Comparison of ENCODE assay signal across 1 cellular context in the genomic region with DNA sequence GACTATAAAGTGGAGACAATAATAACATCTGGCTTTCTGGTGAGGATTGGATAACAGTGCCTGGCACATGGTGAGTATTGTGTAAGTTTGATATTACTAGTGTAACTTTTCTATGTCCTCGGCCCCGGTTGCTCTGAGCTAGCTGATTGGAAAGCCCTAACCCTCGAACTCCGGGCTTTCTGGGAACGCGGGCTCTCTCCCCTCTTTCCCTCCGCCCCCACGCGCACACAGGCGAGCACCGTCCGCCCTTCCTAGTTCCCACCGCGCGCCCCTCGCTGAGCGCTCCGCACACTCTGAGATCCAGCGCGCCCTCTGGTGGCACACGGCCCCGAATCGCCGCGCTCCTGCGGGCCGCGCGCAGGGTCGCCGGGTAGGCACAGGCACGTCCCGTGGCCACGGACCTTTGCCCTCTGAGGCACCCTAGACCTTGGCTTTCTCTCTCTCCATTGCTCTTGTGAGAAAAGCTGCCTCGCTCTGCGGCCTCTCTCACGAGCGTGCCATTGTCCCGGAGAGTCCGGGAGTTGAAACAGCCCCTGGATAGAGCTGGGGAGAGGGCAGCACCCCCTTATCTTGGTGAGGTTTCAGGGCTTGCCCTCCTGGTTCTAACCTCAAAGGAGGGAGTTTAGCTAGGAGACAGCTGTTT.
A peak's percentile ranks its signal among the peaks of the same experiment; 100 is the strongest.
TF ChIP-seq lines count a peak whose summit lies in the region.

No MANE protein-coding gene starts in this region.

TF ChIP-seq in HepG2, 621 proteins besides CTCF, POLR2A, EP300 and RAD21 (continued from another document and continues in another):
- TF ChIP-seq, protein P1, sequence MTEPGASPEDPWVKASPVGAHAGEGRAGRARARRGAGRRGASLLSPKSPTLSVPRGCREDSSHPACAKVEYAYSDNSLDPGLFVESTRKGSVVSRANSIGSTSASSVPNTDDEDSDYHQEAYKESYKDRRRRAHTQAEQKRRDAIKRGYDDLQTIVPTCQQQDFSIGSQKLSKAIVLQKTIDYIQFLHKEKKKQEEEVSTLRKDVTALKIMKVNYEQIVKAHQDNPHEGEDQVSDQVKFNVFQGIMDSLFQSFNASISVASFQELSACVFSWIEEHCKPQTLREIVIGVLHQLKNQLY (CRISPR knock-in tag; IDR thresholded peaks at IDR 0.05) = peak; percentile 76
- TF ChIP-seq ZNF501 (CRISPR knock-in tag; IDR thresholded peaks at IDR 0.05) = peak; percentile 62; the same call in 1 of the 2 replicates
- TF ChIP-seq MXI1 (IDR thresholded peaks at IDR 0.05; ENCODE audit: borderline replicate concordance, low read depth, low read length) = 0 out of 3 replicates have a peak, but pooled peaks have one; percentile 26
- TF ChIP-seq TARDBP (CRISPR knock-in tag; IDR thresholded peaks at IDR 0.05) = peak; percentile 64; the same call in 1 of the 2 replicates
- TF ChIP-seq ZNF296 (CRISPR knock-in tag; conservative IDR thresholded peaks at IDR 0.05) = 0 out of 2 replicates have a peak, but pooled peaks have one; percentile 23
- TF ChIP-seq NR2F1 (CRISPR knock-in tag; IDR thresholded peaks at IDR 0.05) = peak in 1 of 2 experiments; percentile 77; a peak in 3 of 4 replicates
- TF ChIP-seq NR2C2 (CRISPR knock-in tag; IDR thresholded peaks at IDR 0.05; ENCODE audit: borderline replicate concordance) = peak; percentile 58
- peak; percentile 79; the same call in 1 of the 2 replicates for TF ChIP-seq ZNF747 (CRISPR knock-in tag; IDR thresholded peaks at IDR 0.05; ENCODE audit: borderline replicate concordance)
- TF ChIP-seq ZNF230 (CRISPR knock-in tag; IDR thresholded peaks at IDR 0.05) = 0 out of 2 replicates have a peak, but pooled peaks have one; percentile 47
- TF ChIP-seq, protein P2, sequence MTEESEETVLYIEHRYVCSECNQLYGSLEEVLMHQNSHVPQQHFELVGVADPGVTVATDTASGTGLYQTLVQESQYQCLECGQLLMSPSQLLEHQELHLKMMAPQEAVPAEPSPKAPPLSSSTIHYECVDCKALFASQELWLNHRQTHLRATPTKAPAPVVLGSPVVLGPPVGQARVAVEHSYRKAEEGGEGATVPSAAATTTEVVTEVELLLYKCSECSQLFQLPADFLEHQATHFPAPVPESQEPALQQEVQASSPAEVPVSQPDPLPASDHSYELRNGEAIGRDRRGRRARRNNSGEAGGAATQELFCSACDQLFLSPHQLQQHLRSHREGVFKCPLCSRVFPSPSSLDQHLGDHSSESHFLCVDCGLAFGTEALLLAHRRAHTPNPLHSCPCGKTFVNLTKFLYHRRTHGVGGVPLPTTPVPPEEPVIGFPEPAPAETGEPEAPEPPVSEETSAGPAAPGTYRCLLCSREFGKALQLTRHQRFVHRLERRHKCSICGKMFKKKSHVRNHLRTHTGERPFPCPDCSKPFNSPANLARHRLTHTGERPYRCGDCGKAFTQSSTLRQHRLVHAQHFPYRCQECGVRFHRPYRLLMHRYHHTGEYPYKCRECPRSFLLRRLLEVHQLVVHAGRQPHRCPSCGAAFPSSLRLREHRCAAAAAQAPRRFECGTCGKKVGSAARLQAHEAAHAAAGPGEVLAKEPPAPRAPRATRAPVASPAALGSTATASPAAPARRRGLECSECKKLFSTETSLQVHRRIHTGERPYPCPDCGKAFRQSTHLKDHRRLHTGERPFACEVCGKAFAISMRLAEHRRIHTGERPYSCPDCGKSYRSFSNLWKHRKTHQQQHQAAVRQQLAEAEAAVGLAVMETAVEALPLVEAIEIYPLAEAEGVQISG (CRISPR knock-in tag; IDR thresholded peaks at IDR 0.05) = peak; percentile 45; the same call in 1 of the 2 replicates
- no peak for TF ChIP-seq ZIK1 (CRISPR knock-in tag; IDR thresholded peaks at IDR 0.05; ENCODE audit: borderline replicate concordance, low read depth)
- 0 out of 2 replicates have a peak, but pooled peaks have one; percentile 34 for TF ChIP-seq MIER3 (CRISPR knock-in tag; IDR thresholded peaks at IDR 0.05; ENCODE audit: borderline replicate concordance)
- peak; percentile 77; the same call in 1 of the 2 replicates for TF ChIP-seq REL (CRISPR knock-in tag; conservative IDR thresholded peaks at IDR 0.05)
- 0 out of 2 replicates have a peak, but pooled peaks have one; percentile 32 for TF ChIP-seq MIER2 (CRISPR knock-in tag; IDR thresholded peaks at IDR 0.05)
- TF ChIP-seq, protein P3, sequence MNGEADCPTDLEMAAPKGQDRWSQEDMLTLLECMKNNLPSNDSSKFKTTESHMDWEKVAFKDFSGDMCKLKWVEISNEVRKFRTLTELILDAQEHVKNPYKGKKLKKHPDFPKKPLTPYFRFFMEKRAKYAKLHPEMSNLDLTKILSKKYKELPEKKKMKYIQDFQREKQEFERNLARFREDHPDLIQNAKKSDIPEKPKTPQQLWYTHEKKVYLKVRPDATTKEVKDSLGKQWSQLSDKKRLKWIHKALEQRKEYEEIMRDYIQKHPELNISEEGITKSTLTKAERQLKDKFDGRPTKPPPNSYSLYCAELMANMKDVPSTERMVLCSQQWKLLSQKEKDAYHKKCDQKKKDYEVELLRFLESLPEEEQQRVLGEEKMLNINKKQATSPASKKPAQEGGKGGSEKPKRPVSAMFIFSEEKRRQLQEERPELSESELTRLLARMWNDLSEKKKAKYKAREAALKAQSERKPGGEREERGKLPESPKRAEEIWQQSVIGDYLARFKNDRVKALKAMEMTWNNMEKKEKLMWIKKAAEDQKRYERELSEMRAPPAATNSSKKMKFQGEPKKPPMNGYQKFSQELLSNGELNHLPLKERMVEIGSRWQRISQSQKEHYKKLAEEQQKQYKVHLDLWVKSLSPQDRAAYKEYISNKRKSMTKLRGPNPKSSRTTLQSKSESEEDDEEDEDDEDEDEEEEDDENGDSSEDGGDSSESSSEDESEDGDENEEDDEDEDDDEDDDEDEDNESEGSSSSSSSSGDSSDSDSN (CRISPR knock-in tag; IDR thresholded peaks at IDR 0.05) = peak; percentile 73
- TF ChIP-seq, protein P4, sequence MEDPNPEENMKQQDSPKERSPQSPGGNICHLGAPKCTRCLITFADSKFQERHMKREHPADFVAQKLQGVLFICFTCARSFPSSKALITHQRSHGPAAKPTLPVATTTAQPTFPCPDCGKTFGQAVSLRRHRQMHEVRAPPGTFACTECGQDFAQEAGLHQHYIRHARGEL (CRISPR knock-in tag; IDR thresholded peaks at IDR 0.05) = no peak
- peak; percentile 43 for TF ChIP-seq TAF15 (IDR thresholded peaks at IDR 0.05; ENCODE audit: low read depth, low read length, poor library complexity, severe bottlenecking)
- TF ChIP-seq, protein P5, sequence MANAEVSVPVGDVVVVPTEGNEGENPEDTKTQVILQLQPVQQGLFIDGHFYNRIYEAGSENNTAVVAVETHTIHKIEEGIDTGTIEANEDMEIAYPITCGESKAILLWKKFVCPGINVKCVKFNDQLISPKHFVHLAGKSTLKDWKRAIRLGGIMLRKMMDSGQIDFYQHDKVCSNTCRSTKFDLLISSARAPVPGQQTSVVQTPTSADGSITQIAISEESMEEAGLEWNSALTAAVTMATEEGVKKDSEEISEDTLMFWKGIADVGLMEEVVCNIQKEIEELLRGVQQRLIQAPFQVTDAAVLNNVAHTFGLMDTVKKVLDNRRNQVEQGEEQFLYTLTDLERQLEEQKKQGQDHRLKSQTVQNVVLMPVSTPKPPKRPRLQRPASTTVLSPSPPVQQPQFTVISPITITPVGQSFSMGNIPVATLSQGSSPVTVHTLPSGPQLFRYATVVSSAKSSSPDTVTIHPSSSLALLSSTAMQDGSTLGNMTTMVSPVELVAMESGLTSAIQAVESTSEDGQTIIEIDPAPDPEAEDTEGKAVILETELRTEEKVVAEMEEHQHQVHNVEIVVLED (CRISPR knock-in tag; IDR thresholded peaks at IDR 0.05; ENCODE audit: borderline replicate concordance) = no peak; the same call in 1 of the 2 replicates
- TF ChIP-seq, protein P6, sequence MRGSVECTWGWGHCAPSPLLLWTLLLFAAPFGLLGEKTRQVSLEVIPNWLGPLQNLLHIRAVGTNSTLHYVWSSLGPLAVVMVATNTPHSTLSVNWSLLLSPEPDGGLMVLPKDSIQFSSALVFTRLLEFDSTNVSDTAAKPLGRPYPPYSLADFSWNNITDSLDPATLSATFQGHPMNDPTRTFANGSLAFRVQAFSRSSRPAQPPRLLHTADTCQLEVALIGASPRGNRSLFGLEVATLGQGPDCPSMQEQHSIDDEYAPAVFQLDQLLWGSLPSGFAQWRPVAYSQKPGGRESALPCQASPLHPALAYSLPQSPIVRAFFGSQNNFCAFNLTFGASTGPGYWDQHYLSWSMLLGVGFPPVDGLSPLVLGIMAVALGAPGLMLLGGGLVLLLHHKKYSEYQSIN (CRISPR knock-in tag; IDR thresholded peaks at IDR 0.05; ENCODE audit: borderline replicate concordance) = no peak
- 0 out of 2 replicates have a peak, but pooled peaks have one; percentile 86 for TF ChIP-seq ZNF34 (CRISPR knock-in tag; IDR thresholded peaks at IDR 0.05; ENCODE audit: borderline replicate concordance)
- TF ChIP-seq, protein P7, sequence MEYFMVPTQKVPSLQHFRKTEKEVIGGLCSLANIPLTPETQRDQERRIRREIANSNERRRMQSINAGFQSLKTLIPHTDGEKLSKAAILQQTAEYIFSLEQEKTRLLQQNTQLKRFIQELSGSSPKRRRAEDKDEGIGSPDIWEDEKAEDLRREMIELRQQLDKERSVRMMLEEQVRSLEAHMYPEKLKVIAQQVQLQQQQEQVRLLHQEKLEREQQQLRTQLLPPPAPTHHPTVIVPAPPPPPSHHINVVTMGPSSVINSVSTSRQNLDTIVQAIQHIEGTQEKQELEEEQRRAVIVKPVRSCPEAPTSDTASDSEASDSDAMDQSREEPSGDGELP (IDR thresholded peaks at IDR 0.05; ENCODE audit: borderline replicate concordance, low read depth) = no peak
- peak; percentile 46; the same call in 1 of the 2 replicates for TF ChIP-seq ESRRA (CRISPR knock-in tag; IDR thresholded peaks at IDR 0.05; ENCODE audit: low read depth)
- TF ChIP-seq ZNF782 (CRISPR knock-in tag; IDR thresholded peaks at IDR 0.05; ENCODE audit: borderline replicate concordance) = 0 out of 2 replicates have a peak, but pooled peaks have one; percentile 31
- TF ChIP-seq ZNF33B (CRISPR knock-in tag; IDR thresholded peaks at IDR 0.05) = no peak
- TF ChIP-seq, protein P8, sequence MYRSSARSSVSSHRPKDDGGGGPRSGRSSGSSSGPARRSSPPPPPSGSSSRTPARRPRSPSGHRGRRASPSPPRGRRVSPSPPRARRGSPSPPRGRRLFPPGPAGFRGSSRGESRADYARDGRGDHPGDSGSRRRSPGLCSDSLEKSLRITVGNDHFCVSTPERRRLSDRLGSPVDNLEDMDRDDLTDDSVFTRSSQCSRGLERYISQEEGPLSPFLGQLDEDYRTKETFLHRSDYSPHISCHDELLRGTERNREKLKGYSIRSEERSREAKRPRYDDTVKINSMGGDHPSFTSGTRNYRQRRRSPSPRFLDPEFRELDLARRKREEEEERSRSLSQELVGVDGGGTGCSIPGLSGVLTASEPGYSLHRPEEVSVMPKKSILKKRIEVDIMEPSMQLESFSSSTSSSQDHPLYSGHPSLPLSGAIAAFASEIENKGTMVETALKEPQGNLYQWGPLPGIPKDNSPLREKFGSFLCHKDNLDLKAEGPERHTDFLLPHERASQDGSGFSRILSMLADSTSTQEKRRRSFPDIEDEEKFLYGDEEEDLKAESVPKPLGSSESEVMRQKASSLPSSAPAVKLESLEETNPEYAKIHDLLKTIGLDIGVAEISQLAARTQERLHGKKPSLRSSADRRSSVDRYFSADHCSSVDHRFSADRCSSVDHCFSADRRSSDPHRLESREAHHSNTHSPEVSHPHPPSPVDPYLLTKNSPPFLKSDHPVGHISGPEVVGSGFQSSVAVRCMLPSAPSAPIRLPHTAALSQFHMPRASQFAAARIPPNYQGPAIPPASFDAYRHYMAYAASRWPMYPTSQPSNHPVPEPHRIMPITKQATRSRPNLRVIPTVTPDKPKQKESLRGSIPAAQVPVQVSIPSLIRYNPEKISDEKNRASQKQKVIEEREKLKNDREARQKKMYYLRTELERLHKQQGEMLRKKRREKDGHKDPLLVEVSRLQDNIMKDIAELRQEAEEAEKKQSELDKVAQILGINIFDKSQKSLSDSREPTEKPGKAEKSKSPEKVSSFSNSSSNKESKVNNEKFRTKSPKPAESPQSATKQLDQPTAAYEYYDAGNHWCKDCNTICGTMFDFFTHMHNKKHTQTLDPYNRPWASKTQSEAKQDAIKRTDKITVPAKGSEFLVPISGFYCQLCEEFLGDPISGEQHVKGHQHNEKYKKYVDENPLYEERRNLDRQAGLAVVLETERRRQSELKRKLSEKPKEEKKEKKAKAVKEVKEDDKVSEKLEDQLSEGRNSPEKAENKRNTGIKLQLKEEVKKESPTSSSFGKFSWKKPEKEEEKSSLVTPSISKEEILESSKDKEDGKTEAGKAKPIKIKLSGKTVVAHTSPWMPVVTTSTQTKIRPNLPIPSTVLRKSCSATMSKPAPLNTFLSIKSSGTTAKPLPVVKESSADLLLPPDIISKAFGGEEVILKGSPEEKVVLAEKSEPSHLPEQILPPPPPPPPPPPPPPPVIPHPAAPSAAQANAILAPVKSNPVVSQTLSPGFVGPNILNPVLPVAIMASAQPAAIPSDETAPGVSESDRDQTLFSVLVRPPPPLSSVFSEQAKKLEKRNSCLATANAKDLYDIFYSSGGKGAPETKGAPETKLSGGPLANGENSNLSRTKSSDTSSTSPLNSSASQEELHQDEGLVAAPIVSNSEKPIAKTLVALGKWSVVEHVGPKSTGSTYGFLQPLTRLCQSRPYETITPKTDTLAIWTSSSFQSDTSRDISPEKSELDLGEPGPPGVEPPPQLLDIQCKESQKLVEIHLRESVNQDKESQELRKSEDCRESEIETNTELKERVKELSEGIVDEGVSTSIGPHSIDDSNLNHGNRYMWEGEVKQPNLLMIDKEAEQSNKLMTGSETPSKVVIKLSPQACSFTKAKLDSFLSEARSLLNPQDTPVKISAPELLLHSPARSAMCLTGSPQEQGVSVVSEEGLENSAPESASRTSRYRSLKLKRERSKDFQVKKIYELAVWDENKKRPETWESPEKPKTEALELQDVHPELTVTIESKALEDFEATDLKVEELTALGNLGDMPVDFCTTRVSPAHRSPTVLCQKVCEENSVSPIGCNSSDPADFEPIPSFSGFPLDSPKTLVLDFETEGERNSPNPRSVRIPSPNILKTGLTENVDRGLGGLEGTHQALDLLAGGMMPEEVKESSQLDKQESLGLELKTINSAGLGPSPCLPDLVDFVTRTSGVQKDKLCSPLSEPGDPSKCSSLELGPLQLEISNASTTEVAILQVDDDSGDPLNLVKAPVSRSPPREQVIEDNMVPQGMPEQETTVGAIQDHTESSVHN (CRISPR knock-in tag; IDR thresholded peaks at IDR 0.05) = 0 out of 2 replicates have a peak, but pooled peaks have one; percentile 47
